ENCODE assay signal across 1 cellular context in the genomic region with DNA sequence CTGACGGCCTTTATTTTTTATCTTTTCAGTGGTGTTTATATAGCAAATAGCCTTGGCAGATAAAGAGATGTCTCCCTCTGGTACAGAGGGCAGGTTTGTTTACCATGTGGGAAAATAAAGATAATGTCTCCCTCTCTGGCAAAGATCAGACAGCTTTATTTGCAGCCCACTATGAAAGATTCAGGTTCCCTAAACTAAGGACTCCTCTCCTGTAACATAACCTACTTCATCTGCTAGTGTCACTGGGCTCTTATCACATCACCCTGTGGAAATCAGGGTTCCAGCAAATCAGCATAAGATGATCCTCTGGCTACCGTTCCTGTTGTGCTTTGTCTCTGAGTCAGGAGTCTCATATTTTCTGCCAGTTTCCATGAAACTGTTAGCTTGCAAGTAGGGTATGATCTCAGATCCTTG.
TF ChIP-seq lines count a peak whose summit lies in the region.

No MANE protein-coding gene starts in this region.

TF ChIP-seq in HepG2, 621 proteins besides CTCF, POLR2A, EP300 and RAD21 (continued from another document and continues in another):
- TF ChIP-seq ZNF580 (CRISPR knock-in tag; IDR thresholded peaks at IDR 0.05; ENCODE audit: borderline replicate concordance, low read depth) (no peak), PAX8 (CRISPR knock-in tag; IDR thresholded peaks at IDR 0.05; ENCODE audit: borderline replicate concordance) (no peak), NR2F1 (CRISPR knock-in tag; IDR thresholded peaks at IDR 0.05) (no peak), PATZ1 (CRISPR knock-in tag; IDR thresholded peaks at IDR 0.05) (no peak), NONO (IDR thresholded peaks at IDR 0.05) (no peak), NONO (CRISPR knock-in tag; conservative IDR thresholded peaks at IDR 0.05) (no peak), JDP2 (CRISPR knock-in tag; IDR thresholded peaks at IDR 0.05; ENCODE audit: borderline replicate concordance) (no peak), MED8 (CRISPR knock-in tag; IDR thresholded peaks at IDR 0.05; ENCODE audit: insufficient replicate concordance) (no peak), MATR3 (CRISPR knock-in tag; IDR thresholded peaks at IDR 0.05) (no peak), RFXAP (CRISPR knock-in tag; IDR thresholded peaks at IDR 0.05; ENCODE audit: borderline replicate concordance) (no peak), ZNF224 (CRISPR knock-in tag; IDR thresholded peaks at IDR 0.05) (no peak), IKZF1 (IDR thresholded peaks at IDR 0.05) (no peak), GATAD2A (CRISPR knock-in tag; IDR thresholded peaks at IDR 0.05) (peak; percentile 80), SNAPC2 (CRISPR knock-in tag; IDR thresholded peaks at IDR 0.05) (no peak), RBFOX2 (IDR thresholded peaks at IDR 0.05; ENCODE audit: low read depth, low read length) (no peak), MXI1 (IDR thresholded peaks at IDR 0.05; ENCODE audit: borderline replicate concordance, low read depth, low read length) (no peak), FOXP1 (IDR thresholded peaks at IDR 0.05) (peak; percentile 7; the same call in 1 of the 2 replicates), FOXP1 (CRISPR knock-in tag; IDR thresholded peaks at IDR 0.05) (peak; percentile 63), ZNF879 (CRISPR knock-in tag; IDR thresholded peaks at IDR 0.05) (no peak), ZFP1 (CRISPR knock-in tag; IDR thresholded peaks at IDR 0.05) (no peak), TBX3 (IDR thresholded peaks at IDR 0.05; ENCODE audit: borderline replicate concordance) (no peak), TERF1 (CRISPR knock-in tag; IDR thresholded peaks at IDR 0.05) (no peak), NR2F6 (IDR thresholded peaks at IDR 0.05) (peak; percentile 17; the same call in 1 of the 2 replicates), NR2F6 (CRISPR knock-in tag; IDR thresholded peaks at IDR 0.05) (no peak), ZNF282 (IDR thresholded peaks at IDR 0.05; ENCODE audit: partially characterized antibody) (no peak), KLF12 (CRISPR knock-in tag; IDR thresholded peaks at IDR 0.05; ENCODE audit: borderline replicate concordance) (no peak), STAG1 (CRISPR knock-in tag; IDR thresholded peaks at IDR 0.05) (no peak), ZNF589 (CRISPR knock-in tag; conservative IDR thresholded peaks at IDR 0.05) (no peak), NCOA2 (CRISPR knock-in tag; IDR thresholded peaks at IDR 0.05) (peak; percentile 53; the same call in 1 of the 2 replicates), YY1 (IDR thresholded peaks at IDR 0.05; ENCODE audit: insufficient read depth, insufficient replicate concordance, low read depth, low read length) (no peak), ZNF510 (CRISPR knock-in tag; IDR thresholded peaks at IDR 0.05; ENCODE audit: low read depth) (no peak), RAD51 (IDR thresholded peaks at IDR 0.05; ENCODE audit: borderline replicate concordance) (no peak), ZBTB39 (CRISPR knock-in tag; IDR thresholded peaks at IDR 0.05) (no peak), ZSCAN25 (CRISPR knock-in tag; IDR thresholded peaks at IDR 0.05) (no peak), ETV5 (CRISPR knock-in tag; IDR thresholded peaks at IDR 0.05; ENCODE audit: borderline replicate concordance) (no peak), ZMAT3 (CRISPR knock-in tag; conservative IDR thresholded peaks at IDR 0.05) (no peak), RFX3 (CRISPR knock-in tag; IDR thresholded peaks at IDR 0.05) (no peak), PLRG1 (conservative IDR thresholded peaks at IDR 0.05) (no peak), NFYB (CRISPR knock-in tag; IDR thresholded peaks at IDR 0.05) (no peak), U2AF1 (optimal IDR thresholded peaks at IDR 0.05; ENCODE audit: low read depth, low read length) (no peak)
- TF ChIP-seq, protein P1, sequence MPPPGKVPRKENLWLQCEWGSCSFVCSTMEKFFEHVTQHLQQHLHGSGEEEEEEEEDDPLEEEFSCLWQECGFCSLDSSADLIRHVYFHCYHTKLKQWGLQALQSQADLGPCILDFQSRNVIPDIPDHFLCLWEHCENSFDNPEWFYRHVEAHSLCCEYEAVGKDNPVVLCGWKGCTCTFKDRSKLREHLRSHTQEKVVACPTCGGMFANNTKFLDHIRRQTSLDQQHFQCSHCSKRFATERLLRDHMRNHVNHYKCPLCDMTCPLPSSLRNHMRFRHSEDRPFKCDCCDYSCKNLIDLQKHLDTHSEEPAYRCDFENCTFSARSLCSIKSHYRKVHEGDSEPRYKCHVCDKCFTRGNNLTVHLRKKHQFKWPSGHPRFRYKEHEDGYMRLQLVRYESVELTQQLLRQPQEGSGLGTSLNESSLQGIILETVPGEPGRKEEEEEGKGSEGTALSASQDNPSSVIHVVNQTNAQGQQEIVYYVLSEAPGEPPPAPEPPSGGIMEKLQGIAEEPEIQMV (CRISPR knock-in tag; IDR thresholded peaks at IDR 0.05; ENCODE audit: low read depth): no peak
- TF ChIP-seq, protein P2, sequence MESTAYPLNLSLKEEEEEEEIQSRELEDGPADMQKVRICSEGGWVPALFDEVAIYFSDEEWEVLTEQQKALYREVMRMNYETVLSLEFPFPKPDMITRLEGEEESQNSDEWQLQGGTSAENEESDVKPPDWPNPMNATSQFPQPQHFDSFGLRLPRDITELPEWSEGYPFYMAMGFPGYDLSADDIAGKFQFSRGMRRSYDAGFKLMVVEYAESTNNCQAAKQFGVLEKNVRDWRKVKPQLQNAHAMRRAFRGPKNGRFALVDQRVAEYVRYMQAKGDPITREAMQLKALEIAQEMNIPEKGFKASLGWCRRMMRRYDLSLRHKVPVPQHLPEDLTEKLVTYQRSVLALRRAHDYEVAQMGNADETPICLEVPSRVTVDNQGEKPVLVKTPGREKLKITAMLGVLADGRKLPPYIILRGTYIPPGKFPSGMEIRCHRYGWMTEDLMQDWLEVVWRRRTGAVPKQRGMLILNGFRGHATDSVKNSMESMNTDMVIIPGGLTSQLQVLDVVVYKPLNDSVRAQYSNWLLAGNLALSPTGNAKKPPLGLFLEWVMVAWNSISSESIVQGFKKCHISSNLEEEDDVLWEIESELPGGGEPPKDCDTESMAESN (CRISPR knock-in tag; conservative IDR thresholded peaks at IDR 0.05): no peak
- TF ChIP-seq, protein P3, sequence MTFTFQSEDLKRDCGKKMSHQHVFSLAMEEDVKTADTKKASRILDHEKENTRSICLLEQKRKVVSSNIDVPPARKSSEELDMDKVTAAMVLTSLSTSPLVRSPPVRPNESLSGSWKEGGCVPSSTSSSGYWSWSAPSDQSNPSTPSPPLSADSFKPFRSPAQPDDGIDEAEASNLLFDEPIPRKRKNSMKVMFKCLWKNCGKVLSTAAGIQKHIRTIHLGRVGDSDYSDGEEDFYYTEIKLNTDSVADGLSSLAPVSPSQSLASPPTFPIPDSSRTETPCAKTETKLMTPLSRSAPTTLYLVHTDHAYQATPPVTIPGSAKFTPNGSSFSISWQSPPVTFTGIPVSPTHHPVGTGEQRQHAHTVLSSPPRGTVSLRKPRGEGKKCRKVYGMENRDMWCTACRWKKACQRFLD (CRISPR knock-in tag; IDR thresholded peaks at IDR 0.05; ENCODE audit: borderline replicate concordance): no peak
- TF ChIP-seq, protein P4, sequence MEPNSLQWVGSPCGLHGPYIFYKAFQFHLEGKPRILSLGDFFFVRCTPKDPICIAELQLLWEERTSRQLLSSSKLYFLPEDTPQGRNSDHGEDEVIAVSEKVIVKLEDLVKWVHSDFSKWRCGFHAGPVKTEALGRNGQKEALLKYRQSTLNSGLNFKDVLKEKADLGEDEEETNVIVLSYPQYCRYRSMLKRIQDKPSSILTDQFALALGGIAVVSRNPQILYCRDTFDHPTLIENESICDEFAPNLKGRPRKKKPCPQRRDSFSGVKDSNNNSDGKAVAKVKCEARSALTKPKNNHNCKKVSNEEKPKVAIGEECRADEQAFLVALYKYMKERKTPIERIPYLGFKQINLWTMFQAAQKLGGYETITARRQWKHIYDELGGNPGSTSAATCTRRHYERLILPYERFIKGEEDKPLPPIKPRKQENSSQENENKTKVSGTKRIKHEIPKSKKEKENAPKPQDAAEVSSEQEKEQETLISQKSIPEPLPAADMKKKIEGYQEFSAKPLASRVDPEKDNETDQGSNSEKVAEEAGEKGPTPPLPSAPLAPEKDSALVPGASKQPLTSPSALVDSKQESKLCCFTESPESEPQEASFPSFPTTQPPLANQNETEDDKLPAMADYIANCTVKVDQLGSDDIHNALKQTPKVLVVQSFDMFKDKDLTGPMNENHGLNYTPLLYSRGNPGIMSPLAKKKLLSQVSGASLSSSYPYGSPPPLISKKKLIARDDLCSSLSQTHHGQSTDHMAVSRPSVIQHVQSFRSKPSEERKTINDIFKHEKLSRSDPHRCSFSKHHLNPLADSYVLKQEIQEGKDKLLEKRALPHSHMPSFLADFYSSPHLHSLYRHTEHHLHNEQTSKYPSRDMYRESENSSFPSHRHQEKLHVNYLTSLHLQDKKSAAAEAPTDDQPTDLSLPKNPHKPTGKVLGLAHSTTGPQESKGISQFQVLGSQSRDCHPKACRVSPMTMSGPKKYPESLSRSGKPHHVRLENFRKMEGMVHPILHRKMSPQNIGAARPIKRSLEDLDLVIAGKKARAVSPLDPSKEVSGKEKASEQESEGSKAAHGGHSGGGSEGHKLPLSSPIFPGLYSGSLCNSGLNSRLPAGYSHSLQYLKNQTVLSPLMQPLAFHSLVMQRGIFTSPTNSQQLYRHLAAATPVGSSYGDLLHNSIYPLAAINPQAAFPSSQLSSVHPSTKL (CRISPR knock-in tag; IDR thresholded peaks at IDR 0.05): peak; percentile 81
- TF ChIP-seq, protein P5, sequence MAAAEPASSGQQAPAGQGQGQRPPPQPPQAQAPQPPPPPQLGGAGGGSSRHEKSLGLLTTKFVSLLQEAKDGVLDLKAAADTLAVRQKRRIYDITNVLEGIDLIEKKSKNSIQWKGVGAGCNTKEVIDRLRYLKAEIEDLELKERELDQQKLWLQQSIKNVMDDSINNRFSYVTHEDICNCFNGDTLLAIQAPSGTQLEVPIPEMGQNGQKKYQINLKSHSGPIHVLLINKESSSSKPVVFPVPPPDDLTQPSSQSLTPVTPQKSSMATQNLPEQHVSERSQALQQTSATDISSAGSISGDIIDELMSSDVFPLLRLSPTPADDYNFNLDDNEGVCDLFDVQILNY (CRISPR knock-in tag; conservative IDR thresholded peaks at IDR 0.05): no peak
